10 cellular contexts compared by ENCODE assay signal in genomic region chr1:196355206-196355786, GRCh38.
A peak's percentile ranks its signal among the peaks of the same experiment; 100 is the strongest.
DNase-seq lines count a peak whose midpoint lies in the region; ATAC-seq and TF ChIP-seq lines count a peak whose summit lies in the region.
"Had no signal": no experiment of that assay in that cellular context is flagged by ENCODE, and none has a peak within 500 bp of the region (broad histone marks: within the 10 kb centered on the region; RNA-seq: fewer than 3 reads in every experiment).

No MANE protein-coding gene starts in this region.

- H3K4me3 ChIP-seq in PC-9 (no peak overlapping the region), tibial nerve (no peak overlapping the region)

- 81 to 84% methylated on average over 3 of the region's 3 CpGs for WGBS in tibial nerve, 2 donors

- H3K4me1 ChIP-seq in PC-9 (replicated peaks; ENCODE audit: insufficient read depth), result no peaks in the 10 kb centered on the region
- no peaks in the 10 kb centered on the region for H3K4me1 ChIP-seq in tibial nerve

- no peaks in the 10 kb centered on the region for H3K27me3 ChIP-seq in PC-9 (ENCODE audit: insufficient read depth, low read depth)
- H3K27me3 ChIP-seq in tibial nerve, result no peaks in the 10 kb centered on the region
- H3K27me3 ChIP-seq: neutrophil had no signal

- no peaks in the 10 kb centered on the region for H3K27me3 Mint-ChIP-seq in activated T-cell treated with anti-CD3 and anti-CD28 coated beads, Interleukin-2, amount 50 U/mL, for 72 hours (ENCODE audit: low read depth)

- BruUV-seq in PC-9 (replicated peaks; lab: Mats Ljungman, UMichigan), result no TSS peak

- no peak overlapping the region for H3K4me2 ChIP-seq in PC-9

- TF ChIP-seq EP300 in tibial nerve (IDR thresholded peaks at IDR 0.05), result no peak

- no peaks in the 10 kb centered on the region for H3F3A ChIP-seq in PC-9 (ENCODE audit: insufficient read depth, low read depth)

- H3K27ac ChIP-seq in PC-9 (no peak overlapping the region), tibial nerve (no peak overlapping the region)
- H3K27ac ChIP-seq: HL-60, neutrophil had no signal

- peak; percentile 58 for TF ChIP-seq CTCF in PC-9 (conservative IDR thresholded peaks at IDR 0.05)
- peak; percentile 15 to 61 (median 25) for TF ChIP-seq CTCF in tibial nerve (IDR thresholded peaks at IDR 0.05)

- no peaks in the 10 kb centered on the region for H3K36me3 Mint-ChIP-seq in activated T-cell treated with anti-CD3 and anti-CD28 coated beads, Interleukin-2, amount 50 U/mL, for 72 hours (ENCODE audit: insufficient read depth in 2 of 2)

- H3K79me2 ChIP-seq in PC-9 (ENCODE audit: low read depth), result no peaks in the 10 kb centered on the region

- H3K4me3 Mint-ChIP-seq in activated T-cell treated with anti-CD3 and anti-CD28 coated beads, Interleukin-2, amount 50 U/mL, for 72 hours, result no peak overlapping the region

- H3K9me3 Mint-ChIP-seq in activated T-cell treated with anti-CD3 and anti-CD28 coated beads, Interleukin-2, amount 50 U/mL, for 72 hours, result no peaks in the 10 kb centered on the region

- H2AFZ ChIP-seq in PC-9, result no peak overlapping the region

- H3K4me1 Mint-ChIP-seq in activated T-cell treated with anti-CD3 and anti-CD28 coated beads, Interleukin-2, amount 50 U/mL, for 72 hours (ENCODE audit: low read depth), result no peaks in the 10 kb centered on the region

- ATAC-seq in left colon (no peak), GM18858 (IDR thresholded peaks at IDR 0.05; ENCODE audit: unreplicated experiment) (no peak)
- ATAC-seq in activated T-cell treated with anti-CD3 and anti-CD28 coated beads, Interleukin-2, amount 50 U/mL, for 72 hours (replicated peaks in 1 of 2), result no peak

- H3K9me2 ChIP-seq in PC-9 (ENCODE audit: insufficient read depth), result no peaks in the 10 kb centered on the region

- CTCF ChIA-PET in PC-9 (lab: Charles Lee), result interaction anchor here (0.7 to 1.5 kb wide), 3 partner anchors 15 to 335 kb away, joined by 3 to 13 read pairs (median 4); no protein-coding TSS in a partner anchor

- peak; percentile 2 for DNase-seq in NCI-H748 (lab: John Stamatoyannopoulos, UW; ENCODE audit: unreplicated experiment)
- no peak for DNase-seq in NCI-H748 treated with DMSO at 0.1 percent for 48 hours (lab: John Stamatoyannopoulos, UW)
- no peak for DNase-seq in PC-9
- peak; percentile 74 for DNase-seq in fibroblast of peridontal ligament (ENCODE audit: extremely low read depth)
- DNase-seq in tibial nerve (ENCODE audit: low spot score in 2 of 2), result peak in 1 of 2 donors; percentile 40
- DNase-seq in left colon, result no peak
- no peak for DNase-seq in activated T-cell treated with anti-CD3 and anti-CD28 coated beads, Interleukin-2, amount 50 U/mL, for 72 hours

- H3K36me3 ChIP-seq in PC-9 (ENCODE audit: low read depth) (no peaks in the 10 kb centered on the region), tibial nerve (no peaks in the 10 kb centered on the region)
- H3K36me3 ChIP-seq: neutrophil had no signal

- no peaks in the 10 kb centered on the region for H4K20me1 ChIP-seq in PC-9 (ENCODE audit: insufficient read depth)

- intact Hi-C loops in PC-9 (cut with micrococcal nuclease; ENCODE audit: unreplicated experiment) (no loop called here), left colon (cut with DNase I, micrococcal nuclease) (loop anchor here in 1 of 2 donors (10.0 kb wide), 1 partner anchor 310 kb away; no protein-coding TSS in a partner anchor)

- TF ChIP-seq POLR2A in tibial nerve (IDR thresholded peaks at IDR 0.05), result no peak

- H3K9me3 ChIP-seq in PC-9 (ENCODE audit: insufficient read depth, low read depth) (no peaks in the 10 kb centered on the region), tibial nerve (no peaks in the 10 kb centered on the region)
- H3K9me3 ChIP-seq: neutrophil had no signal

- POLR2A ChIA-PET in PC-9 (lab: Charles Lee; ENCODE audit: unreplicated experiment), result interaction anchor here (0.6 to 0.7 kb wide), 2 partner anchors 19 to 170 kb away, joined by 5 to 6 read pairs; no protein-coding TSS in a partner anchor

- H3K27ac Mint-ChIP-seq in activated T-cell treated with anti-CD3 and anti-CD28 coated beads, Interleukin-2, amount 50 U/mL, for 72 hours, result no peak overlapping the region

Comparison
In these comparisons a context has a peak if more than half of its experiments do, and no peak if none do; other contexts are left out.
1. DNase-seq: peak in NCI-H748 (single experiment) and fibroblast of peridontal ligament (single experiment); none in NCI-H748 treated with DMSO at 0.1 percent for 48 hours (single experiment), PC-9 (0 of 2), left colon (0 of 2) and activated T-cell treated with anti-CD3 and anti-CD28 coated beads, Interleukin-2, amount 50 U/mL, for 72 hours (0 of 2).